ENCODE assay signal across 1 cellular context in genomic region chr10:1672001-1672781, GRCh38.
TF ChIP-seq lines count a peak whose summit lies in the region.

No MANE protein-coding gene starts in this region.

TF ChIP-seq in WTC11, 78 proteins besides CTCF, POLR2A, EP300 and RAD21 (continued from another document):
- TF ChIP-seq, protein P1, sequence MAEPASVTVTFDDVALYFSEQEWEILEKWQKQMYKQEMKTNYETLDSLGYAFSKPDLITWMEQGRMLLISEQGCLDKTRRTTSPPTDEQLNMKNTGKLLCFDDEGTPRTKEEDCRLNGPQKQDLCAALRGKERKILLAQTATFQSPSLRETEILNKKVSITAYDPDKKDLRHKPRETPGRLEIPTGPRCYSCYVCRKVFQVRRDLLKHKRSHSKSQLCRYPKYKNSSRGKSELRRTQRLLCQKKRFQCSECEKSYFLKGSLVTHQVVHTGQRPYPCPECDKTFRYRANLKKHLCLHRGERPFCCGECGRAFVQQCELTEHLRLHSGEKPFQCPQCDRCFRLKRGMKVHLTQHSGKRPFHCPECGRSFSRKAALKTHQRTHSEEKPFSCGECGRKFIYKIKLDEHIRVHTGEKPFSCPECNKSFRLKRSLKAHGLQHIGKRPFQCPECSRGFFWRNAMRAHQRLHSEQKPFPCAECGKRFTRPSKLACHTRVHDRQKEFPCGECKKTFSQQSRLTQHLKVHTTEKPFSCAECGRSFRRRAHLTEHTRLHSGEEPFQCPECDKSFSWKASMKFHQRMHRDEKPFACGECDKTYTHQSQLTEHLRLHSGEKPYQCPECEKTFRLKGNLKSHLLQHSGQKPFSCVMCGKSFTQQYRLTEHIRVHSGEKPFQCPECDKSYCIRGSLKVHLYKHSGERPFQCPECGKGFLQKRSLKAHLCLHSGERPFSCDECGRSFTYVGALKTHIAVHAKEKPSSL (CRISPR knock-in tag; conservative IDR thresholded peaks at IDR 0.05) = no peak
- no peak for TF ChIP-seq KAT7 (CRISPR knock-in tag; IDR thresholded peaks at IDR 0.05; ENCODE audit: borderline replicate concordance)
- TF ChIP-seq, protein P2, sequence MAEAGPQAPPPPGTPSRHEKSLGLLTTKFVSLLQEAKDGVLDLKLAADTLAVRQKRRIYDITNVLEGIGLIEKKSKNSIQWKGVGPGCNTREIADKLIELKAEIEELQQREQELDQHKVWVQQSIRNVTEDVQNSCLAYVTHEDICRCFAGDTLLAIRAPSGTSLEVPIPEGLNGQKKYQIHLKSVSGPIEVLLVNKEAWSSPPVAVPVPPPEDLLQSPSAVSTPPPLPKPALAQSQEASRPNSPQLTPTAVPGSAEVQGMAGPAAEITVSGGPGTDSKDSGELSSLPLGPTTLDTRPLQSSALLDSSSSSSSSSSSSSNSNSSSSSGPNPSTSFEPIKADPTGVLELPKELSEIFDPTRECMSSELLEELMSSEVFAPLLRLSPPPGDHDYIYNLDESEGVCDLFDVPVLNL (CRISPR knock-in tag; IDR thresholded peaks at IDR 0.05; ENCODE audit: borderline replicate concordance, low read depth) = no peak
- no peak for TF ChIP-seq RORB (CRISPR knock-in tag; IDR thresholded peaks at IDR 0.05)
